Comparison of ENCODE assay signal across 2 cellular contexts in genomic region chr5:167953151-167953788, GRCh38.
TF ChIP-seq lines count a peak whose summit lies in the region.

No MANE protein-coding gene starts in this region.

TF ChIP-seq in SK-N-SH, 30 proteins besides CTCF, POLR2A, EP300 and RAD21 (continued from another document):
- TF ChIP-seq, protein P1, sequence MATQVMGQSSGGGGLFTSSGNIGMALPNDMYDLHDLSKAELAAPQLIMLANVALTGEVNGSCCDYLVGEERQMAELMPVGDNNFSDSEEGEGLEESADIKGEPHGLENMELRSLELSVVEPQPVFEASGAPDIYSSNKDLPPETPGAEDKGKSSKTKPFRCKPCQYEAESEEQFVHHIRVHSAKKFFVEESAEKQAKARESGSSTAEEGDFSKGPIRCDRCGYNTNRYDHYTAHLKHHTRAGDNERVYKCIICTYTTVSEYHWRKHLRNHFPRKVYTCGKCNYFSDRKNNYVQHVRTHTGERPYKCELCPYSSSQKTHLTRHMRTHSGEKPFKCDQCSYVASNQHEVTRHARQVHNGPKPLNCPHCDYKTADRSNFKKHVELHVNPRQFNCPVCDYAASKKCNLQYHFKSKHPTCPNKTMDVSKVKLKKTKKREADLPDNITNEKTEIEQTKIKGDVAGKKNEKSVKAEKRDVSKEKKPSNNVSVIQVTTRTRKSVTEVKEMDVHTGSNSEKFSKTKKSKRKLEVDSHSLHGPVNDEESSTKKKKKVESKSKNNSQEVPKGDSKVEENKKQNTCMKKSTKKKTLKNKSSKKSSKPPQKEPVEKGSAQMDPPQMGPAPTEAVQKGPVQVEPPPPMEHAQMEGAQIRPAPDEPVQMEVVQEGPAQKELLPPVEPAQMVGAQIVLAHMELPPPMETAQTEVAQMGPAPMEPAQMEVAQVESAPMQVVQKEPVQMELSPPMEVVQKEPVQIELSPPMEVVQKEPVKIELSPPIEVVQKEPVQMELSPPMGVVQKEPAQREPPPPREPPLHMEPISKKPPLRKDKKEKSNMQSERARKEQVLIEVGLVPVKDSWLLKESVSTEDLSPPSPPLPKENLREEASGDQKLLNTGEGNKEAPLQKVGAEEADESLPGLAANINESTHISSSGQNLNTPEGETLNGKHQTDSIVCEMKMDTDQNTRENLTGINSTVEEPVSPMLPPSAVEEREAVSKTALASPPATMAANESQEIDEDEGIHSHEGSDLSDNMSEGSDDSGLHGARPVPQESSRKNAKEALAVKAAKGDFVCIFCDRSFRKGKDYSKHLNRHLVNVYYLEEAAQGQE (IDR thresholded peaks at IDR 0.05; ENCODE audit: low read depth, low read length): no peak
- TF ChIP-seq MXI1 (IDR thresholded peaks at IDR 0.05; ENCODE audit: low read depth, low read length) (no peak), TCF12 (IDR thresholded peaks at IDR 0.05) (no peak), FOXJ3 (CRISPR knock-in tag; IDR thresholded peaks at IDR 0.05) (no peak), SMC3 (IDR thresholded peaks at IDR 0.05; ENCODE audit: low read depth, low read length) (no peak), YY1 (IDR thresholded peaks at IDR 0.05; ENCODE audit: low read depth) (no peak), GATA2 (CRISPR knock-in tag; IDR thresholded peaks at IDR 0.05) (no peak), MEF2A (IDR thresholded peaks at IDR 0.05; ENCODE audit: borderline replicate concordance, low read depth) (no peak), RCOR1 (IDR thresholded peaks at IDR 0.05; ENCODE audit: low read length) (no peak), TAF1 (IDR thresholded peaks at IDR 0.05; ENCODE audit: borderline replicate concordance, low read depth, low read length) (no peak), USF2 (IDR thresholded peaks at IDR 0.05; ENCODE audit: borderline replicate concordance, low read depth, low read length) (no peak), JUND (IDR thresholded peaks at IDR 0.05) (no peak)
- TF ChIP-seq, protein P2, sequence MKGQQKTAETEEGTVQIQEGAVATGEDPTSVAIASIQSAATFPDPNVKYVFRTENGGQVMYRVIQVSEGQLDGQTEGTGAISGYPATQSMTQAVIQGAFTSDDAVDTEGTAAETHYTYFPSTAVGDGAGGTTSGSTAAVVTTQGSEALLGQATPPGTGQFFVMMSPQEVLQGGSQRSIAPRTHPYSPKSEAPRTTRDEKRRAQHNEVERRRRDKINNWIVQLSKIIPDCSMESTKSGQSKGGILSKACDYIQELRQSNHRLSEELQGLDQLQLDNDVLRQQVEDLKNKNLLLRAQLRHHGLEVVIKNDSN (IDR thresholded peaks at IDR 0.05; ENCODE audit: borderline replicate concordance, low read depth): no peak
- TF ChIP-seq, protein P3, sequence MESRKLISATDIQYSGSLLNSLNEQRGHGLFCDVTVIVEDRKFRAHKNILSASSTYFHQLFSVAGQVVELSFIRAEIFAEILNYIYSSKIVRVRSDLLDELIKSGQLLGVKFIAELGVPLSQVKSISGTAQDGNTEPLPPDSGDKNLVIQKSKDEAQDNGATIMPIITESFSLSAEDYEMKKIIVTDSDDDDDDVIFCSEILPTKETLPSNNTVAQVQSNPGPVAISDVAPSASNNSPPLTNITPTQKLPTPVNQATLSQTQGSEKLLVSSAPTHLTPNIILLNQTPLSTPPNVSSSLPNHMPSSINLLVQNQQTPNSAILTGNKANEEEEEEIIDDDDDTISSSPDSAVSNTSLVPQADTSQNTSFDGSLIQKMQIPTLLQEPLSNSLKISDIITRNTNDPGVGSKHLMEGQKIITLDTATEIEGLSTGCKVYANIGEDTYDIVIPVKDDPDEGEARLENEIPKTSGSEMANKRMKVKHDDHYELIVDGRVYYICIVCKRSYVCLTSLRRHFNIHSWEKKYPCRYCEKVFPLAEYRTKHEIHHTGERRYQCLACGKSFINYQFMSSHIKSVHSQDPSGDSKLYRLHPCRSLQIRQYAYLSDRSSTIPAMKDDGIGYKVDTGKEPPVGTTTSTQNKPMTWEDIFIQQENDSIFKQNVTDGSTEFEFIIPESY (IDR thresholded peaks at IDR 0.05; ENCODE audit: borderline replicate concordance, low read depth): no peak

TF ChIP-seq in SK-N-SH treated with all-trans-retinoic acid at 6 μM for 48 hours, 23 proteins besides CTCF, POLR2A, EP300 and RAD21 (continued from another document):
- TF ChIP-seq, protein P4, sequence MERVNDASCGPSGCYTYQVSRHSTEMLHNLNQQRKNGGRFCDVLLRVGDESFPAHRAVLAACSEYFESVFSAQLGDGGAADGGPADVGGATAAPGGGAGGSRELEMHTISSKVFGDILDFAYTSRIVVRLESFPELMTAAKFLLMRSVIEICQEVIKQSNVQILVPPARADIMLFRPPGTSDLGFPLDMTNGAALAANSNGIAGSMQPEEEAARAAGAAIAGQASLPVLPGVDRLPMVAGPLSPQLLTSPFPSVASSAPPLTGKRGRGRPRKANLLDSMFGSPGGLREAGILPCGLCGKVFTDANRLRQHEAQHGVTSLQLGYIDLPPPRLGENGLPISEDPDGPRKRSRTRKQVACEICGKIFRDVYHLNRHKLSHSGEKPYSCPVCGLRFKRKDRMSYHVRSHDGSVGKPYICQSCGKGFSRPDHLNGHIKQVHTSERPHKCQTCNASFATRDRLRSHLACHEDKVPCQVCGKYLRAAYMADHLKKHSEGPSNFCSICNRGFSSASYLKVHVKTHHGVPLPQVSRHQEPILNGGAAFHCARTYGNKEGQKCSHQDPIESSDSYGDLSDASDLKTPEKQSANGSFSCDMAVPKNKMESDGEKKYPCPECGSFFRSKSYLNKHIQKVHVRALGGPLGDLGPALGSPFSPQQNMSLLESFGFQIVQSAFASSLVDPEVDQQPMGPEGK (CRISPR knock-in tag; IDR thresholded peaks at IDR 0.05; ENCODE audit: borderline replicate concordance): no peak
- TF ChIP-seq ISL1 (CRISPR knock-in tag; IDR thresholded peaks at IDR 0.05): no peak
TF ChIP-seq in SK-N-SH treated with all-trans-retinoic acid at 6 μM for 48 hours: peak in this region for 0.
